1 cellular context compared by ENCODE assay signal in genomic region chr10:110273474-110273873, GRCh38.
TF ChIP-seq lines count a peak whose summit lies in the region.

No MANE protein-coding gene starts in this region.

TF ChIP-seq in HepG2, 621 proteins besides CTCF, POLR2A, EP300 and RAD21 (continued from another document):
- TF ChIP-seq DNMT3B (CRISPR knock-in tag; conservative IDR thresholded peaks at IDR 0.05): no peak
